ENCODE assay signal across 26 cellular contexts in genomic region chr1:4468386-4468785, GRCh38.
"Had no signal": no experiment of that assay in that cellular context is flagged by ENCODE, and none has a peak within 500 bp of the region (broad histone marks: within the 10 kb centered on the region; RNA-seq: fewer than 3 reads in every experiment).

No MANE protein-coding gene starts in this region.

- H3K27me3 ChIP-seq: brain microvascular endothelial cell, colonic mucosa, esophagus squamous epithelium had no signal

- H3K4me3 ChIP-seq: colonic mucosa, esophagus squamous epithelium, gastroesophageal sphincter had no signal

- H3K9me3 ChIP-seq: colonic mucosa, esophagus squamous epithelium, gastroesophageal sphincter had no signal

- H3K27me3 Mint-ChIP-seq: activated CD4-positive, alpha-beta memory T cell treated with anti-CD3 and anti-CD28 coated beads for 36 hours; activated CD4-positive, alpha-beta T cell treated with anti-CD3 and anti-CD28 coated beads for 36 hours; activated CD4-positive, alpha-beta T cell treated with anti-CD3 and anti-CD28 coated beads, Interleukin-2, amount 10 ng/mL, durations not matched to agents 24 days and 14 days; activated CD8-positive, alpha-beta memory T cell treated with anti-CD3 and anti-CD28 coated beads, Interleukin-2, amount 10 ng/mL, durations not matched to agents 7 days and 5 days; activated naive CD8-positive, alpha-beta T cell had no signal

- H3K9me3 Mint-ChIP-seq: activated CD4-positive, alpha-beta memory T cell treated with anti-CD3 and anti-CD28 coated beads for 36 hours; activated CD4-positive, alpha-beta T cell treated with anti-CD3 and anti-CD28 coated beads, Interleukin-2, amount 10 ng/mL, durations not matched to agents 24 days and 14 days; activated T-helper 1 cell treated with anti-CD3 and anti-CD28 coated beads, Interleukin-12 subunit alpha, Interleukin-12 subunit beta, Interleukin-2, Interleukin-4 antibody, amounts not matched to agents 30 ng/mL and 10 ng/mL and 1 ng/mL, durations not matched to agents 14 hours and 24 hours and 36 hours; activated T-helper 2 cell treated with anti-CD3 and anti-CD28 coated beads, Interferon-gamma antibody, Interleukin-2, Interleukin-4, amounts not matched to agents 10 μg/mL and 5 μg/mL and 100 μg/mL, durations not matched to agents 14 hours and 24 hours and 36 hours had no signal

- DNase-seq: activated CD4-positive, alpha-beta memory T cell treated with anti-CD3 and anti-CD28 coated beads for 36 hours; activated CD4-positive, alpha-beta T cell treated with anti-CD3 and anti-CD28 coated beads for 36 hours; activated CD4-positive, alpha-beta T cell treated with anti-CD3 and anti-CD28 coated beads, Interleukin-2, amount 10 ng/mL, durations not matched to agents 24 days and 14 days; activated CD4-positive, CD25-positive, alpha-beta regulatory T cell; activated CD4-positive, CD25-positive, alpha-beta regulatory T cell treated with anti-CD3 and anti-CD28 coated beads, Interleukin-2, amount 50 U/mL, for 72 hours; activated CD8-positive, alpha-beta memory T cell treated with anti-CD3 and anti-CD28 coated beads, Interleukin-2, amount 10 ng/mL, durations not matched to agents 7 days and 5 days; activated CD8-positive, alpha-beta memory T cell treated with anti-CD3 and anti-CD28 coated beads, Interleukin-2, amount 50 U/mL, for 4 hours; activated CD8-positive, alpha-beta T cell treated with anti-CD3 and anti-CD28 coated beads, Interleukin-2, amount 10 ng/mL, durations not matched to agents 7 days and 5 days; activated gamma-delta T cell treated with Interleukin-2 at 50 U/mL for 16 hours; activated naive CD4-positive, alpha-beta T cell treated with anti-CD3 and anti-CD28 coated beads, Interleukin-2, amount 50 U/mL, for 16 hours; activated naive CD4-positive, alpha-beta T cell treated with Interleukin-2 at 50 U/mL for 16 hours; activated T-cell treated with anti-CD3 and anti-CD28 coated beads, Interleukin-2, amount 50 U/mL, for 1 hour; activated T-cell treated with anti-CD3 and anti-CD28 coated beads, Interleukin-2, amount 50 U/mL, for 48 hours; amniotic stem cell; brain microvascular endothelial cell; caudate nucleus; colonic mucosa; effector CD8-positive, alpha-beta T cell; esophagus squamous epithelium; foreskin melanocyte; T-helper 2 cell had no signal

- H3K27ac ChIP-seq: brain microvascular endothelial cell, colonic mucosa, epithelial cell of prostate, esophagus squamous epithelium, gastroesophageal sphincter had no signal

- H3K4me1 Mint-ChIP-seq: activated CD4-positive, alpha-beta T cell treated with anti-CD3 and anti-CD28 coated beads for 36 hours; activated CD4-positive, alpha-beta T cell treated with anti-CD3 and anti-CD28 coated beads, Interleukin-2, amount 10 ng/mL, durations not matched to agents 24 days and 14 days; activated CD8-positive, alpha-beta memory T cell treated with anti-CD3 and anti-CD28 coated beads, Interleukin-2, amount 10 ng/mL, durations not matched to agents 7 days and 5 days had no signal

- H3K36me3 Mint-ChIP-seq: activated CD4-positive, alpha-beta memory T cell treated with anti-CD3 and anti-CD28 coated beads for 36 hours; activated CD8-positive, alpha-beta memory T cell treated with anti-CD3 and anti-CD28 coated beads, Interleukin-2, amount 10 ng/mL, durations not matched to agents 7 days and 5 days; activated naive CD8-positive, alpha-beta T cell had no signal

- H3K4me3 Mint-ChIP-seq: activated CD4-positive, alpha-beta memory T cell treated with anti-CD3 and anti-CD28 coated beads for 36 hours; activated CD4-positive, alpha-beta T cell treated with anti-CD3 and anti-CD28 coated beads for 36 hours; activated CD4-positive, alpha-beta T cell treated with anti-CD3 and anti-CD28 coated beads, Interleukin-2, amount 10 ng/mL, durations not matched to agents 24 days and 14 days; activated CD8-positive, alpha-beta memory T cell treated with anti-CD3 and anti-CD28 coated beads, Interleukin-2, amount 10 ng/mL, durations not matched to agents 7 days and 5 days; activated CD8-positive, alpha-beta T cell treated with anti-CD3 and anti-CD28 coated beads, Interleukin-2, amount 10 ng/mL, durations not matched to agents 7 days and 5 days; activated naive CD8-positive, alpha-beta T cell; activated T-helper 1 cell treated with anti-CD3 and anti-CD28 coated beads, Interleukin-12 subunit alpha, Interleukin-12 subunit beta, Interleukin-2, Interleukin-4 antibody, amounts not matched to agents 30 ng/mL and 10 ng/mL and 1 ng/mL, durations not matched to agents 14 hours and 24 hours and 36 hours had no signal

- H3K27ac Mint-ChIP-seq: activated CD4-positive, alpha-beta memory T cell treated with anti-CD3 and anti-CD28 coated beads for 36 hours; activated CD4-positive, alpha-beta T cell treated with anti-CD3 and anti-CD28 coated beads for 36 hours; activated CD4-positive, alpha-beta T cell treated with anti-CD3 and anti-CD28 coated beads, Interleukin-2, amount 10 ng/mL, durations not matched to agents 24 days and 14 days; activated CD8-positive, alpha-beta memory T cell treated with anti-CD3 and anti-CD28 coated beads, Interleukin-2, amount 10 ng/mL, durations not matched to agents 7 days and 5 days; activated CD8-positive, alpha-beta T cell treated with anti-CD3 and anti-CD28 coated beads, Interleukin-2, amount 10 ng/mL, durations not matched to agents 7 days and 5 days; activated naive CD8-positive, alpha-beta T cell; activated T-helper 1 cell treated with anti-CD3 and anti-CD28 coated beads, Interleukin-12 subunit alpha, Interleukin-12 subunit beta, Interleukin-2, Interleukin-4 antibody, amounts not matched to agents 30 ng/mL and 10 ng/mL and 1 ng/mL, durations not matched to agents 14 hours and 24 hours and 36 hours; activated T-helper 2 cell treated with anti-CD3 and anti-CD28 coated beads, Interferon-gamma antibody, Interleukin-2, Interleukin-4, amounts not matched to agents 10 μg/mL and 5 μg/mL and 100 μg/mL, durations not matched to agents 14 hours and 24 hours and 36 hours had no signal

- H3K4me1 ChIP-seq: colonic mucosa, esophagus squamous epithelium, gastroesophageal sphincter had no signal

- H3K36me3 ChIP-seq: brain microvascular endothelial cell, colonic mucosa, esophagus squamous epithelium, gastroesophageal sphincter had no signal
